ENCODE assay signal across 8 cellular contexts in the genomic region with DNA sequence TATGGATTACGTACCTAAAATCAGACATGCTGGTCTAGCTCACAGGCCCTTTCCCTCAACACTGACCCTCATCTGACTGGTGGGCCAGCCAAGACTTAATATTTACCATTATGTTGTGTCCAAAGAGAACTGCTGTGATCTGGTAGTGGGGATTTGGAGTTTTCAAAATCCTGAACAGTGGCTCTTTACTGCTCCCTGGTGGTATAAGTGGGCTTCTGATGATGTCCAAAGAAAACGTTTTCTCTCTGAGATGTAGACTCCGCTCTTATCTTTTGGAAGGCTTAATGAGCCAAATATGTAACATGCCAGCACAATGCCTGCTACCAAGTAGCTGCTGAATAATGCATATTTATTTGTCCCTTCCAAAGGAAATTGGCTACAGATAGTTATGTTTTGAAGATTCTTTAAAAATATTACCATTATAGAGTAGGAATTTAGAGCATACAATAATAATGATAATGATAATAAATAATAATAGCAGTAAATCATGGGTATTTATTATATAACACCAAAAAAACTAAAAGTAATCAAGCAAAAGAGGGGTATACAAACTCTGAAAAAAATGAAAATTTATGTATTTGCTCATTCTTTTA.
DNase-seq lines count a peak whose midpoint lies in the region; TF ChIP-seq lines count a peak whose summit lies in the region.

No MANE protein-coding gene starts in this region.

- no peak overlapping the region for H3T11ph ChIP-seq in H9 (ENCODE audit: low read length)

- H3K4me3 Mint-ChIP-seq in H9 (no peak overlapping the region), brain (no peak overlapping the region)
- no peak overlapping the region for H3K4me3 Mint-ChIP-seq in activated T-helper 1 cell treated with anti-CD3 and anti-CD28 coated beads, Interleukin-12 subunit alpha, Interleukin-12 subunit beta, Interleukin-2, Interleukin-4 antibody, amounts not matched to agents 30 ng/mL and 10 ng/mL and 1 ng/mL, durations not matched to agents 14 hours and 24 hours and 36 hours

- no peaks in the 10 kb centered on the region for H3K79me1 ChIP-seq in H9 (ENCODE audit: insufficient read depth, low read depth, low read length, poor library complexity, severe bottlenecking)

- H3K27ac ChIP-seq in H9 (ENCODE audit: insufficient read length, low read depth, low read length) (no peak overlapping the region), suprapubic skin (no peak overlapping the region)

- H3K4me3 ChIP-seq in suprapubic skin, result no peak overlapping the region

- H3K4me1 Mint-ChIP-seq in H9 (peaks cover 3 to 4% of the 10 kb centered on the region in 2 experiments), brain (peaks cover 33% of the 10 kb centered on the region)
- no peaks in the 10 kb centered on the region for H3K4me1 Mint-ChIP-seq in activated T-helper 1 cell treated with anti-CD3 and anti-CD28 coated beads, Interleukin-12 subunit alpha, Interleukin-12 subunit beta, Interleukin-2, Interleukin-4 antibody, amounts not matched to agents 30 ng/mL and 10 ng/mL and 1 ng/mL, durations not matched to agents 14 hours and 24 hours and 36 hours (ENCODE audit: low read depth)

- H3K27me3 Mint-ChIP-seq in H9 (ENCODE audit: low read depth) (no peaks in the 10 kb centered on the region), brain (no peaks in the 10 kb centered on the region)
- peaks cover 3% of the 10 kb centered on the region for H3K27me3 Mint-ChIP-seq in activated T-helper 1 cell treated with anti-CD3 and anti-CD28 coated beads, Interleukin-12 subunit alpha, Interleukin-12 subunit beta, Interleukin-2, Interleukin-4 antibody, amounts not matched to agents 30 ng/mL and 10 ng/mL and 1 ng/mL, durations not matched to agents 14 hours and 24 hours and 36 hours (ENCODE audit: insufficient read depth)

- H2BK15ac ChIP-seq in H9 (ENCODE audit: low read depth, low read length), result no peak overlapping the region

- H3K27ac Mint-ChIP-seq in H9, result peak overlapping the region in 1 of 3 experiments; percentile 89; a peak in 1 of 7 replicates
- H3K27ac Mint-ChIP-seq in brain, result peak overlapping the region in 3 of 5 experiments; percentile 46 to 66 (median 57)
- H3K27ac Mint-ChIP-seq in activated T-helper 1 cell treated with anti-CD3 and anti-CD28 coated beads, Interleukin-12 subunit alpha, Interleukin-12 subunit beta, Interleukin-2, Interleukin-4 antibody, amounts not matched to agents 30 ng/mL and 10 ng/mL and 1 ng/mL, durations not matched to agents 14 hours and 24 hours and 36 hours, result no peak overlapping the region

- no peak overlapping the region for H4K91ac ChIP-seq in H9 (ENCODE audit: insufficient read length, low read depth, low read length)

- WGBS in H9 (ENCODE audit: extremely low coverage, insufficient read length, low lambda C conversion rate), result no CpG with 5 or more reads among the region's 3 CpGs
- 16% methylated on average over 3 of the region's 3 CpGs for WGBS in suprapubic skin

- H3K4ac ChIP-seq in H9 (ENCODE audit: low read depth, low read length), result no peak overlapping the region

- no peak overlapping the region for H2AFZ ChIP-seq in H9 (ENCODE audit: low read length)

- no peak overlapping the region for H3K9ac ChIP-seq in H9 (ENCODE audit: extremely low read depth, insufficient read length, low read length)

- H2BK5ac ChIP-seq in H9 (ENCODE audit: insufficient read length, low read length), result no peak overlapping the region

- no peak overlapping the region for H2BK12ac ChIP-seq in H9 (ENCODE audit: insufficient read length, low read depth, low read length)

- no peak overlapping the region for H2AK5ac ChIP-seq in H9 (ENCODE audit: insufficient read length, low read length)

- peak; percentile 82 for DNase-seq in DMS153 treated with DMSO at 0.1 percent for 48 hours (lab: John Stamatoyannopoulos, UW; ENCODE audit: unreplicated experiment)
- no peak for DNase-seq in H9
- DNase-seq in NCI-H460 (ENCODE audit: extremely low read depth, low read depth), result peak; percentile 45
- peak; percentile 66 for DNase-seq in islet precursor cell
- no peak for DNase-seq in suprapubic skin (ENCODE audit: low spot score in 2 of 2)
- no peak for DNase-seq in activated naive CD4-positive, alpha-beta T cell (lab: John Stamatoyannopoulos, UW)
- no peak for DNase-seq in activated T-helper 1 cell treated with anti-CD3 and anti-CD28 coated beads, Interleukin-12 subunit alpha, Interleukin-12 subunit beta, Interleukin-2, Interleukin-4 antibody, amounts not matched to agents 30 ng/mL and 10 ng/mL and 1 ng/mL, durations not matched to agents 14 hours and 24 hours and 36 hours (ENCODE audit: low spot score)

- peaks cover 0 to 16% (median 8%) of the 10 kb centered on the region in 3 experiments; a peak in 4 of 7 replicates for H3K36me3 Mint-ChIP-seq in H9 (ENCODE audit: insufficient read depth in 1 of 3, low read depth in 3 of 3)
- no peaks in the 10 kb centered on the region for H3K36me3 Mint-ChIP-seq in brain
- no peaks in the 10 kb centered on the region for H3K36me3 Mint-ChIP-seq in activated T-helper 1 cell treated with anti-CD3 and anti-CD28 coated beads, Interleukin-12 subunit alpha, Interleukin-12 subunit beta, Interleukin-2, Interleukin-4 antibody, amounts not matched to agents 30 ng/mL and 10 ng/mL and 1 ng/mL, durations not matched to agents 14 hours and 24 hours and 36 hours (ENCODE audit: low read depth)

- no peaks in the 10 kb centered on the region for H3K9me3 ChIP-seq in H9 (ENCODE audit: control insufficient read depth, low read depth, low read length)
- H3K9me3 ChIP-seq in suprapubic skin, result no peaks in the 10 kb centered on the region

- H2BK20ac ChIP-seq in H9 (ENCODE audit: low read depth, low read length, poor library complexity, severe bottlenecking), result no peak overlapping the region

- peaks cover 0 to 5% of the 10 kb centered on the region in 2 experiments; a peak in 2 of 5 replicates for H3K9me3 Mint-ChIP-seq in H9
- H3K9me3 Mint-ChIP-seq in brain, result peaks cover 0 to 6% (median 0%) of the 10 kb centered on the region in 5 experiments
- no peaks in the 10 kb centered on the region for H3K9me3 Mint-ChIP-seq in activated T-helper 1 cell treated with anti-CD3 and anti-CD28 coated beads, Interleukin-12 subunit alpha, Interleukin-12 subunit beta, Interleukin-2, Interleukin-4 antibody, amounts not matched to agents 30 ng/mL and 10 ng/mL and 1 ng/mL, durations not matched to agents 14 hours and 24 hours and 36 hours

- H3K27me3 ChIP-seq in H9 (ENCODE audit: insufficient read depth, low read length) (no peaks in the 10 kb centered on the region), suprapubic skin (no peaks in the 10 kb centered on the region)

- no peaks in the 10 kb centered on the region for H4K20me1 ChIP-seq in H9 (ENCODE audit: control insufficient read depth, insufficient read depth, insufficient read length)

- H3K18ac ChIP-seq in H9 (ENCODE audit: insufficient read length, low read depth, low read length), result no peak overlapping the region

- no peaks in the 10 kb centered on the region for H3K23me2 ChIP-seq in H9 (ENCODE audit: insufficient read length, low read depth, low read length, poor library complexity, severe bottlenecking)

- TF ChIP-seq CTCF in H9 (conservative IDR thresholded peaks at IDR 0.05) (peak; percentile 84), brain (conservative IDR thresholded peaks at IDR 0.05) (peak; percentile 80 to 84), suprapubic skin (IDR thresholded peaks at IDR 0.05) (peak; percentile 43 to 62)

- H3K14ac ChIP-seq in H9 (ENCODE audit: insufficient read depth, low read length), result no peak overlapping the region

- H3K4me2 ChIP-seq in H9 (ENCODE audit: insufficient read depth, insufficient read length, low read length), result no peak overlapping the region

- H3K23ac ChIP-seq in H9 (ENCODE audit: insufficient read length, low read depth, low read length), result no peak overlapping the region

- no peaks in the 10 kb centered on the region for H3K36me3 ChIP-seq in suprapubic skin

- no peak overlapping the region for H2BK120ac ChIP-seq in H9 (ENCODE audit: low read depth, low read length, poor library complexity, severe bottlenecking)

- no peak for TF ChIP-seq POLR2A in suprapubic skin (IDR thresholded peaks at IDR 0.05)

- intact Hi-C loops in activated T-helper 1 cell treated with anti-CD3 and anti-CD28 coated beads, Interleukin-12 subunit alpha, Interleukin-12 subunit beta, Interleukin-2, Interleukin-4 antibody, amounts not matched to agents 30 ng/mL and 10 ng/mL and 1 ng/mL, durations not matched to agents 14 hours and 24 hours and 36 hours (cut with micrococcal nuclease), result loop anchor here (1.0 to 10.0 kb wide), 5 partner anchors 510 to 1120 kb away; no protein-coding TSS in a partner anchor

- no peak overlapping the region for H4K8ac ChIP-seq in H9 (replicated peaks; ENCODE audit: insufficient read length, low read depth, low read length)

- H3K4me1 ChIP-seq in H9 (ENCODE audit: insufficient read depth, low read length) (no peaks in the 10 kb centered on the region), suprapubic skin (peaks cover 9% of the 10 kb centered on the region)

- no peak for TF ChIP-seq EP300 in suprapubic skin (IDR thresholded peaks at IDR 0.05)

- H4K5ac ChIP-seq in H9 (ENCODE audit: insufficient read length, low read depth, low read length), result no peak overlapping the region

- H3K56ac ChIP-seq in H9 (ENCODE audit: insufficient read length, low read depth, low read length), result no peak overlapping the region

- no peaks in the 10 kb centered on the region for H3K79me2 ChIP-seq in H9 (ENCODE audit: insufficient read depth, low read length)

Comparison
In these comparisons a context has a peak if more than half of its experiments do, and no peak if none do; other contexts are left out.
1. DNase-seq: peak in DMS153 treated with DMSO at 0.1 percent for 48 hours (single experiment), NCI-H460 (single experiment) and islet precursor cell (single experiment); none in H9 (single experiment), suprapubic skin (0 of 2), activated naive CD4-positive, alpha-beta T cell (0 of 4) and activated T-helper 1 cell treated with anti-CD3 and anti-CD28 coated beads, Interleukin-12 subunit alpha, Interleukin-12 subunit beta, Interleukin-2, Interleukin-4 antibody, amounts not matched to agents 30 ng/mL and 10 ng/mL and 1 ng/mL, durations not matched to agents 14 hours and 24 hours and 36 hours (single experiment).
2. Peak in every context shown above with its lines, with median percentiles within 50 percentile points of each other: CTCF ChIP-seq.